ENCODE assay signal across 9 cellular contexts in genomic region chr19:45781282-45782161, GRCh38. TPM values are rescaled to one million over a fixed set of nuclear protein-coding genes. Genes with fewer than 3 reads are reported as not detected.
DNase-seq lines count a peak whose midpoint lies in the region; ATAC-seq, FAIRE-seq and TF ChIP-seq lines count a peak whose summit lies in the region.
"Had no signal": no experiment of that assay in that cellular context is flagged by ENCODE, and none has a peak within 500 bp of the region (broad histone marks: within the 10 kb centered on the region; RNA-seq: fewer than 3 reads in every experiment).

No MANE protein-coding gene starts in this region.

- H3K9ac ChIP-seq in astrocyte (ENCODE audit: low read length) (no peak overlapping the region), mesenchymal stem cell (ENCODE audit: low read length) (peak overlapping the region; percentile 83)

- H4K20me1 ChIP-seq in astrocyte (ENCODE audit: insufficient read depth, low read length): peaks cover 74% of the 10 kb centered on the region

- H2AFZ ChIP-seq in astrocyte (ENCODE audit: low read depth, low read length) (no peak overlapping the region), mesenchymal stem cell (ENCODE audit: low read depth, low read length) (no peak overlapping the region)

- no peak overlapping the region for H4K8ac ChIP-seq in mesenchymal stem cell (ENCODE audit: low read length)

- peak overlapping the region; percentile 52 to 84 for H3K18ac ChIP-seq in mesenchymal stem cell (ENCODE audit: low read depth in 1 of 2, low read length in 2 of 2)

- peak overlapping the region; percentile 36 for H4K91ac ChIP-seq in mesenchymal stem cell (ENCODE audit: low read length)

- H2BK120ac ChIP-seq in mesenchymal stem cell (ENCODE audit: low read depth, low read length): peak overlapping the region; percentile 94

- 81% methylated on average over 17 of the region's 17 CpGs for WGBS in mesenchymal stem cell

- no peak for TF ChIP-seq CTCF in astrocyte (IDR thresholded peaks at IDR 0.05; ENCODE audit: insufficient read depth, low read depth, low read length)

- H3K27me3 ChIP-seq in astrocyte (ENCODE audit: insufficient read depth, low read length) (no peaks in the 10 kb centered on the region), mesenchymal stem cell (ENCODE audit: control insufficient read depth in 1 of 2, insufficient read depth in 1 of 2, low read length in 2 of 2) (no peaks in the 10 kb centered on the region)

- H2AK5ac ChIP-seq in mesenchymal stem cell (ENCODE audit: low read length, severe bottlenecking): peak overlapping the region; percentile 14

- peaks cover 51% of the 10 kb centered on the region for H3K79me1 ChIP-seq in mesenchymal stem cell (replicated peaks; ENCODE audit: low read length, poor library complexity, severe bottlenecking)

- H3K4me1 Mint-ChIP-seq in astrocyte (ENCODE audit: low read depth, unreplicated experiment): peaks cover 24% of the 10 kb centered on the region
- H3K4me1 Mint-ChIP-seq in activated T-cell treated with anti-CD3 and anti-CD28 coated beads, Interleukin-2, amount 50 U/mL, for 72 hours (ENCODE audit: low read depth): peaks cover 17% of the 10 kb centered on the region

- H3K27me3 Mint-ChIP-seq in astrocyte (ENCODE audit: low read depth, unreplicated experiment): no peaks in the 10 kb centered on the region
- H3K27me3 Mint-ChIP-seq in activated T-cell treated with anti-CD3 and anti-CD28 coated beads, Interleukin-2, amount 50 U/mL, for 72 hours (ENCODE audit: low read depth): peaks cover 24% of the 10 kb centered on the region

- peak overlapping the region; percentile 64 for H2BK15ac ChIP-seq in mesenchymal stem cell (ENCODE audit: low read depth, poor library complexity, severe bottlenecking)

- H3K36me3 Mint-ChIP-seq in astrocyte (ENCODE audit: low read depth, unreplicated experiment): peaks cover 18% of the 10 kb centered on the region
- peaks cover 4 to 7% of the 10 kb centered on the region in 2 donors for H3K36me3 Mint-ChIP-seq in activated T-cell treated with anti-CD3 and anti-CD28 coated beads, Interleukin-2, amount 50 U/mL, for 72 hours (ENCODE audit: insufficient read depth in 2 of 2)

- FAIRE-seq in astrocyte (lab: Jason Lieb, UNC): no peak
- FAIRE-seq: islet of Langerhans had no signal

- H3K4me3 ChIP-seq in astrocyte (ENCODE audit: insufficient read depth, low read depth, low read length) (no peak overlapping the region), mesenchymal stem cell (ENCODE audit: insufficient read depth in 1 of 2, low read depth in 1 of 2, low read length in 2 of 2) (peak overlapping the region; percentile 59 to 88)

- H3K4ac ChIP-seq in mesenchymal stem cell (ENCODE audit: low read depth in 1 of 2, low read length in 2 of 2): peak overlapping the region in 1 of 2 experiments; percentile 75

- peak overlapping the region in 1 of 2 experiments; percentile 11 for H3K23ac ChIP-seq in mesenchymal stem cell (ENCODE audit: low read length in 2 of 2)

- no peaks in the 10 kb centered on the region for H3K9me3 ChIP-seq in astrocyte (ENCODE audit: insufficient read depth, low read depth, low read length)
- H3K9me3 ChIP-seq in mesenchymal stem cell (ENCODE audit: control insufficient read depth, low read length): no peaks in the 10 kb centered on the region

- H2BK12ac ChIP-seq in mesenchymal stem cell (ENCODE audit: low read length in 2 of 2): peak overlapping the region in 1 of 2 experiments; percentile 22

- H3K36me3 ChIP-seq in astrocyte (ENCODE audit: insufficient read depth, low read length) (peaks cover 10% of the 10 kb centered on the region), mesenchymal stem cell (ENCODE audit: control insufficient read depth in 1 of 2, insufficient read depth in 2 of 2, low read depth in 1 of 2, low read length in 2 of 2) (peaks cover 47 to 64% of the 10 kb centered on the region in 2 experiments)

- no peak for ATAC-seq in GM18907 (IDR thresholded peaks at IDR 0.05; ENCODE audit: unreplicated experiment)
- ATAC-seq in activated T-cell treated with anti-CD3 and anti-CD28 coated beads, Interleukin-2, amount 50 U/mL, for 72 hours (replicated peaks in 1 of 2): no peak

- no peak overlapping the region for H2BK5ac ChIP-seq in mesenchymal stem cell (ENCODE audit: low read depth, low read length, poor library complexity, severe bottlenecking)

- peaks cover 22% of the 10 kb centered on the region for H3K79me2 ChIP-seq in astrocyte (ENCODE audit: insufficient read depth, low read length)

- H3K14ac ChIP-seq in mesenchymal stem cell (ENCODE audit: low read length in 2 of 2): peak overlapping the region in 1 of 2 experiments; percentile 61

- no peak overlapping the region for H3K27ac Mint-ChIP-seq in astrocyte (ENCODE audit: unreplicated experiment)
- no peak overlapping the region for H3K27ac Mint-ChIP-seq in activated T-cell treated with anti-CD3 and anti-CD28 coated beads, Interleukin-2, amount 50 U/mL, for 72 hours

- H3K27ac ChIP-seq in astrocyte (ENCODE audit: low read depth, low read length) (no peak overlapping the region), mesenchymal stem cell (ENCODE audit: low read length, poor library complexity, severe bottlenecking) (peak overlapping the region; percentile 46)

- peaks cover 21% of the 10 kb centered on the region for H3K4me1 ChIP-seq in astrocyte (ENCODE audit: insufficient read depth, low read length)
- H3K4me1 ChIP-seq in mesenchymal stem cell (ENCODE audit: control insufficient read depth, insufficient read depth, low read depth, low read length): peaks cover 50% of the 10 kb centered on the region

- H3K4me2 ChIP-seq in astrocyte (ENCODE audit: low read length) (peak overlapping the region; percentile 70), mesenchymal stem cell (ENCODE audit: low read length, poor library complexity, severe bottlenecking) (peak overlapping the region; percentile 71)

- H3K4me3 Mint-ChIP-seq in astrocyte (ENCODE audit: unreplicated experiment): peak overlapping the region; percentile 54
- no peak overlapping the region for H3K4me3 Mint-ChIP-seq in activated T-cell treated with anti-CD3 and anti-CD28 coated beads, Interleukin-2, amount 50 U/mL, for 72 hours

- peaks cover 2% of the 10 kb centered on the region for H3K9me3 Mint-ChIP-seq in astrocyte (ENCODE audit: unreplicated experiment)
- no peaks in the 10 kb centered on the region for H3K9me3 Mint-ChIP-seq in activated T-cell treated with anti-CD3 and anti-CD28 coated beads, Interleukin-2, amount 50 U/mL, for 72 hours

- DNase-seq in A172 (ENCODE audit: low spot score) (peak; percentile 54), NCI-H1417 (lab: John Stamatoyannopoulos, UW) (peak; percentile 79 to 87 (median 84)), astrocyte (ENCODE audit: low read depth) (no peak), mesenchymal stem cell (no peak), AML-193 (lab: John Stamatoyannopoulos, UW) (no peak), dedifferentiated amniotic fluid mesenchymal stem cell (ENCODE audit: extremely low spot score) (no peak)
- no peak for DNase-seq in activated T-cell treated with anti-CD3 and anti-CD28 coated beads, Interleukin-2, amount 50 U/mL, for 72 hours

RNA-seq across cellular contexts. Expression of gene DMPK, which starts 0.8 kb away (rescaled TPM):
- 25.1 and 30.5 TPM in 2 replicates for total RNA-seq in A172 (2014; rRNA removed; shearing (Covaris generic))
- total RNA-seq in astrocyte: 55.9 and 75.2 TPM in 2 replicates
- 54.2 TPM for polyA plus RNA-seq in mesenchymal stem cell (2013, experiment 1 of 2)
- polyA plus RNA-seq in mesenchymal stem cell (2013, experiment 2 of 2): 51.7 TPM
- 10 to 100 TPM; 31.7 to 42.4 TPM for total RNA-seq in activated T-cell treated with anti-CD3 and anti-CD28 coated beads, Interleukin-2, amount 50 U/mL, for 72 hours

RNA-seq across cellular contexts. Expression of gene DMWD, which starts 11.1 kb away (rescaled TPM):
- 14.8 and 27.0 TPM in 2 replicates for total RNA-seq in A172 (2014; rRNA removed; shearing (Covaris generic))
- total RNA-seq in astrocyte: 61.9 and 69.0 TPM in 2 replicates
- polyA plus RNA-seq in mesenchymal stem cell (2013, experiment 1 of 2): 35.9 TPM
- 32.6 TPM for polyA plus RNA-seq in mesenchymal stem cell (2013, experiment 2 of 2)
- 10 to 100 TPM; 36.7 to 54.1 TPM for total RNA-seq in activated T-cell treated with anti-CD3 and anti-CD28 coated beads, Interleukin-2, amount 50 U/mL, for 72 hours

RNA-seq across cellular contexts. Expression of gene SIX5, which starts 12.5 kb away (rescaled TPM):
- total RNA-seq in A172 (2014; rRNA removed; shearing (Covaris generic)): 9.5 and 14.5 TPM in 2 replicates
- total RNA-seq in astrocyte: 23.5 and 24.8 TPM in 2 replicates
- 16.0 TPM for polyA plus RNA-seq in mesenchymal stem cell (2013, experiment 1 of 2)
- 14.5 TPM for polyA plus RNA-seq in mesenchymal stem cell (2013, experiment 2 of 2)
- 1 to 10 TPM; 3.7 to 5.2 TPM for total RNA-seq in activated T-cell treated with anti-CD3 and anti-CD28 coated beads, Interleukin-2, amount 50 U/mL, for 72 hours

RNA-seq across cellular contexts. Expression of gene RSPH6A, which starts 33.6 kb away (rescaled TPM):
- total RNA-seq in A172 (2014; rRNA removed; shearing (Covaris generic)): not detected in 2 replicates
- total RNA-seq in astrocyte: 0.12 and 0.23 TPM in 2 replicates
- polyA plus RNA-seq in mesenchymal stem cell (2013, experiment 1 of 2): 0.01 TPM
- not detected for polyA plus RNA-seq in mesenchymal stem cell (2013, experiment 2 of 2)
- under 1 TPM; 0.43 to 0.60 TPM for total RNA-seq in activated T-cell treated with anti-CD3 and anti-CD28 coated beads, Interleukin-2, amount 50 U/mL, for 72 hours

RNA-seq across cellular contexts. Expression of gene MEIOSIN, which starts 48.3 kb away (rescaled TPM):
- not detected in 2 replicates for total RNA-seq in A172 (2014; rRNA removed; shearing (Covaris generic))
- not detected in 2 replicates for total RNA-seq in astrocyte
- not detected for polyA plus RNA-seq in mesenchymal stem cell (2013, experiment 1 of 2)
- polyA plus RNA-seq in mesenchymal stem cell (2013, experiment 2 of 2): not detected
- under 1 TPM; 0.09 to 0.19 TPM for total RNA-seq in activated T-cell treated with anti-CD3 and anti-CD28 coated beads, Interleukin-2, amount 50 U/mL, for 72 hours

Comparison
In these comparisons a context has a peak if more than half of its experiments do, and no peak if none do; other contexts are left out.
1. DNase-seq: peak in A172 (single experiment) and NCI-H1417 (3 of 3); none in astrocyte (single experiment), mesenchymal stem cell (single experiment), AML-193 (0 of 2), activated T-cell treated with anti-CD3 and anti-CD28 coated beads, Interleukin-2, amount 50 U/mL, for 72 hours (0 of 2) and dedifferentiated amniotic fluid mesenchymal stem cell (single experiment).